Comparison of ENCODE assay signal across 12 cellular contexts in genomic region chr14:35197015-35197414, GRCh38.
A peak's percentile ranks its signal among the peaks of the same experiment; 100 is the strongest.
DNase-seq lines count a peak whose midpoint lies in the region; ATAC-seq and TF ChIP-seq lines count a peak whose summit lies in the region.
"Had no signal": no experiment of that assay in that cellular context is flagged by ENCODE, and none has a peak within 500 bp of the region (broad histone marks: within the 10 kb centered on the region; RNA-seq: fewer than 3 reads in every experiment).

No MANE protein-coding gene starts in this region.

- ATAC-seq in HG03521 (IDR thresholded peaks at IDR 0.05; ENCODE audit: unreplicated experiment) (no peak), HG02840 (IDR thresholded peaks at IDR 0.05; ENCODE audit: low FRiP score, unreplicated experiment) (no peak)

- peaks cover 20% of the 10 kb centered on the region for H3K36me3 Mint-ChIP-seq in activated CD4-positive, alpha-beta memory T cell treated with anti-CD3 and anti-CD28 coated beads for 36 hours

- no peak overlapping the region for H3K27ac ChIP-seq in dorsolateral prefrontal cortex
- H3K27ac ChIP-seq: neutrophil, thoracic aorta had no signal

- H3K4me3 Mint-ChIP-seq in activated CD4-positive, alpha-beta memory T cell treated with anti-CD3 and anti-CD28 coated beads for 36 hours: no peak overlapping the region

- POLR2A ChIA-PET in activated CD4-positive, alpha-beta memory T cell treated with anti-CD3 and anti-CD28 coated beads for 36 hours (lab: Charles Lee): interaction anchor here (1.3 to 2.8 kb wide), 2 partner anchors 89 to 208 kb away, joined by 4 to 14 read pairs; partner anchors contain the start of gene NFKBIA

- H3K9me3 Mint-ChIP-seq in activated CD4-positive, alpha-beta memory T cell treated with anti-CD3 and anti-CD28 coated beads for 36 hours: peaks cover 7% of the 10 kb centered on the region

- DNase-seq in A172 (ENCODE audit: low spot score) (peak; percentile 2), GM03348 (ENCODE audit: low spot score) (peak; percentile 17), fibroblast of the conjunctiva (ENCODE audit: low read depth) (peak; percentile 17), dorsolateral prefrontal cortex (no peak), superior temporal gyrus (ENCODE audit: extremely low spot score) (no peak)
- DNase-seq in activated CD4-positive, alpha-beta memory T cell treated with anti-CD3 and anti-CD28 coated beads for 36 hours: no peak
- DNase-seq: cortex of kidney; stimulated activated CD4-positive, alpha-beta T cell treated with anti-CD3 and anti-CD28 coated beads, Interleukin-1b, Interleukin-23, amount 100 ng/mL, for 48 hours had no signal

- peak overlapping the region; percentile 65 for H3K27ac Mint-ChIP-seq in activated CD4-positive, alpha-beta memory T cell treated with anti-CD3 and anti-CD28 coated beads for 36 hours

- no peaks in the 10 kb centered on the region for H3K27me3 Mint-ChIP-seq in activated CD4-positive, alpha-beta memory T cell treated with anti-CD3 and anti-CD28 coated beads for 36 hours

- CTCF ChIA-PET in activated CD4-positive, alpha-beta memory T cell treated with anti-CD3 and anti-CD28 coated beads for 36 hours (lab: Charles Lee): interaction anchor here (1.3 to 1.4 kb wide), 2 partner anchors 18 to 33 kb away, joined by 3 read pairs; no protein-coding TSS in a partner anchor

- no peaks in the 10 kb centered on the region for H3K27me3 ChIP-seq in dorsolateral prefrontal cortex
- H3K27me3 ChIP-seq: neutrophil had no signal

- intact Hi-C loops in activated CD4-positive, alpha-beta memory T cell treated with anti-CD3 and anti-CD28 coated beads for 36 hours (cut with micrococcal nuclease): no loop called here
- intact Hi-C loops in dorsolateral prefrontal cortex (cut with DNase I): no loop called here

- H3K4me1 Mint-ChIP-seq in activated CD4-positive, alpha-beta memory T cell treated with anti-CD3 and anti-CD28 coated beads for 36 hours (ENCODE audit: low read depth): peaks cover 34% of the 10 kb centered on the region

- no peak overlapping the region for H3K4me3 ChIP-seq in dorsolateral prefrontal cortex
- H3K4me3 ChIP-seq: thoracic aorta had no signal

- TF ChIP-seq CTCF in dorsolateral prefrontal cortex (IDR thresholded peaks at IDR 0.05 in 54 of 56, conservative IDR thresholded peaks at IDR 0.05 in 2 of 56; ENCODE audit: low read depth in 1 of 56, partially characterized antibody in 56 of 56): no peak

Comparison
In these comparisons a context has a peak if more than half of its experiments do, and no peak if none do; other contexts are left out.
1. DNase-seq: peak in A172 (single experiment), GM03348 (single experiment) and fibroblast of the conjunctiva (single experiment); none in activated CD4-positive, alpha-beta memory T cell treated with anti-CD3 and anti-CD28 coated beads for 36 hours (single experiment), dorsolateral prefrontal cortex (0 of 10) and superior temporal gyrus (single experiment).